Comparison of ENCODE assay signal across 8 cellular contexts in genomic region chr2:133171396-133172004, GRCh38.
DNase-seq lines count a peak whose midpoint lies in the region; ATAC-seq and TF ChIP-seq lines count a peak whose summit lies in the region.

No MANE protein-coding gene starts in this region.

- TF ChIP-seq CTCF in chondrocyte (IDR thresholded peaks at IDR 0.05), result peak; percentile 87

- no peak overlapping the region for H3K4me2 ChIP-seq in mesenchymal stem cell (ENCODE audit: low read length, poor library complexity, severe bottlenecking)

- no peak overlapping the region for H3K4me3 ChIP-seq in mesenchymal stem cell (ENCODE audit: insufficient read depth in 1 of 2, low read depth in 1 of 2, low read length in 2 of 2)

- H2BK120ac ChIP-seq in mesenchymal stem cell (ENCODE audit: low read depth, low read length), result no peak overlapping the region

- H3K14ac ChIP-seq in mesenchymal stem cell (ENCODE audit: low read length in 2 of 2), result no peak overlapping the region

- no peaks in the 10 kb centered on the region for H3K36me3 ChIP-seq in mesenchymal stem cell (ENCODE audit: control insufficient read depth in 1 of 2, insufficient read depth in 2 of 2, low read depth in 1 of 2, low read length in 2 of 2)

- H3K23ac ChIP-seq in mesenchymal stem cell (ENCODE audit: low read length in 2 of 2), result no peak overlapping the region

- no peak overlapping the region for H4K91ac ChIP-seq in mesenchymal stem cell (ENCODE audit: low read length)

- ATAC-seq in HG03571 (IDR thresholded peaks at IDR 0.05; ENCODE audit: unreplicated experiment), result no peak

- 28% methylated on average over 3 of the region's 3 CpGs for WGBS in mesenchymal stem cell

- no peaks in the 10 kb centered on the region for H3K4me1 ChIP-seq in mesenchymal stem cell (ENCODE audit: control insufficient read depth, insufficient read depth, low read depth, low read length)

- H3K27me3 Mint-ChIP-seq in chondrocyte (ENCODE audit: low read depth), result peaks cover 11% of the 10 kb centered on the region

- no peak overlapping the region for H4K8ac ChIP-seq in mesenchymal stem cell (ENCODE audit: low read length)

- no peak overlapping the region for H3K18ac ChIP-seq in mesenchymal stem cell (ENCODE audit: low read depth in 1 of 2, low read length in 2 of 2)

- H3K4me1 Mint-ChIP-seq in chondrocyte (ENCODE audit: low read depth), result peaks cover 16% of the 10 kb centered on the region

- H2BK12ac ChIP-seq in mesenchymal stem cell (ENCODE audit: low read length in 2 of 2), result no peak overlapping the region

- no peak overlapping the region for H3K27ac ChIP-seq in mesenchymal stem cell (ENCODE audit: low read length, poor library complexity, severe bottlenecking)

- H3K9ac ChIP-seq in mesenchymal stem cell (ENCODE audit: low read length), result no peak overlapping the region

- no peak overlapping the region for H3K4ac ChIP-seq in mesenchymal stem cell (ENCODE audit: low read depth in 1 of 2, low read length in 2 of 2)

- no peak overlapping the region for H2BK5ac ChIP-seq in mesenchymal stem cell (ENCODE audit: low read depth, low read length, poor library complexity, severe bottlenecking)

- no peak overlapping the region for H3K27ac Mint-ChIP-seq in chondrocyte (ENCODE audit: unreplicated experiment)

- H2BK15ac ChIP-seq in mesenchymal stem cell (ENCODE audit: low read depth, poor library complexity, severe bottlenecking), result no peak overlapping the region

- H2AFZ ChIP-seq in mesenchymal stem cell (ENCODE audit: low read depth, low read length), result no peak overlapping the region

- H3K27me3 ChIP-seq in mesenchymal stem cell (ENCODE audit: control insufficient read depth in 1 of 2, insufficient read depth in 1 of 2, low read length in 2 of 2), result no peaks in the 10 kb centered on the region

- peak; percentile 68 for DNase-seq in EL
- peak; percentile 5 for DNase-seq in HK-2 (ENCODE audit: unreplicated experiment)
- peak; percentile 66 for DNase-seq in NCI-H748 (lab: John Stamatoyannopoulos, UW; ENCODE audit: unreplicated experiment)
- no peak for DNase-seq in chondrocyte (ENCODE audit: low spot score)
- peak; percentile 65 for DNase-seq in mesenchymal stem cell
- no peak for DNase-seq in stimulated activated naive CD4-positive, alpha-beta T cell (lab: John Stamatoyannopoulos, UW)
- DNase-seq in stimulated activated CD8-positive, alpha-beta memory T cell treated with anti-CD3 and anti-CD28 coated beads, Interleukin-4, amount 100 ng/mL, for 48 hours, result no peak

- no peak overlapping the region for H3K4me3 Mint-ChIP-seq in chondrocyte (ENCODE audit: unreplicated experiment)

- H2AK5ac ChIP-seq in mesenchymal stem cell (ENCODE audit: low read length, severe bottlenecking), result no peak overlapping the region

- peaks cover 7% of the 10 kb centered on the region for H3K79me1 ChIP-seq in mesenchymal stem cell (replicated peaks; ENCODE audit: low read length, poor library complexity, severe bottlenecking)

- H3K36me3 Mint-ChIP-seq in chondrocyte (ENCODE audit: low read depth), result no peaks in the 10 kb centered on the region

- no peaks in the 10 kb centered on the region for H3K9me3 ChIP-seq in mesenchymal stem cell (ENCODE audit: control insufficient read depth, low read length)

- H3K9me3 Mint-ChIP-seq in chondrocyte (ENCODE audit: low read depth), result no peaks in the 10 kb centered on the region

Comparison
In these comparisons a context has a peak if more than half of its experiments do, and no peak if none do; other contexts are left out.
1. DNase-seq: peak in EL (single experiment), HK-2 (single experiment), NCI-H748 (single experiment) and mesenchymal stem cell (single experiment); none in chondrocyte (single experiment), stimulated activated naive CD4-positive, alpha-beta T cell (0 of 6) and stimulated activated CD8-positive, alpha-beta memory T cell treated with anti-CD3 and anti-CD28 coated beads, Interleukin-4, amount 100 ng/mL, for 48 hours (single experiment).